Comparison of ENCODE assay signal across 9 cellular contexts in the genomic region with DNA sequence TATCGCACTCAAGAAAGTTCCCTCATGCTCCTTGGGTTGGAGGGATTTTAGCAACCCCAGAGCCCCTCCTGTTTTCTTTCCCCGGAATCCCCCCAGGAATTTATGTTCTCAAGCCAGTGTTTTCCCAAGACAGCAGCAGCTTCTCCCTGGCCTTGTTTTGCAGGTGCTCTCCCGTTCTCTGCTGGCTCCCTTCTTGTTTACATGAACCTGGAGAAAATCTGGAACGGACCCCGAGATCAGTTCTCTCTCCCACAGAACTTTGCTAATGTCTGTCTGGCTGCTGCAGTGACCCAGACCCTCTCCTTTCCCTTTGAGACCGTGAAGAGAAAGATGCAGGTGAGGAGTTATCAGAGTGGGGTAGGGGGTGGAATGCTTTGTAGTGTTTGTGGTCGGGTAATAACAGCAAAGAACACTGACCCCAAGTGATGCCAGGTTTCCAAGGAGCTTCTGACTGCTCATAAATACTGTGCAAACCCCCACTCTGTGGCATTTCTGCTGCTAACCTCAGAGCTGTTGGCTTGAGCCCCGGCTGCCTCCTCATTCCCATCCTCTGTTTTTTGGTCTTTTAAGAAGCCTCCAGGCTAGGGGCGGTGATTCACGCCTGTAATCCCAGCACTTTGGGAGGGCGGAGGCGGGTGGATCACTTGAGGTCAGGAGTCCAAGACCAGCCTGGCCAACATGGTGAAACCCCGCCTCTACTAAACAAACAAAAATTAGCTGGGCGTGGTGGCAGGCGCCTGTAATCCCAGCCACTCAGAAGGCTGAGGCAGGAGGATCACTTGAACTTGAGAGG. TPM values are rescaled to one million over a fixed set of nuclear protein-coding genes. Genes with fewer than 3 reads are reported as not detected.
DNase-seq lines count a peak whose midpoint lies in the region; ATAC-seq and TF ChIP-seq lines count a peak whose summit lies in the region.
"Had no signal": no experiment of that assay in that cellular context is flagged by ENCODE, and none has a peak within 500 bp of the region (broad histone marks: within the 10 kb centered on the region; RNA-seq: fewer than 3 reads in every experiment).

No MANE protein-coding gene starts in this region.

- CTCF ChIA-PET in BJ (lab: Yijun Ruan, JAX): interaction anchor here (0.6 kb wide), 1 partner anchor 17 kb away, joined by 3 read pairs; no protein-coding TSS in a partner anchor
- CTCF ChIA-PET in activated CD4-positive, alpha-beta T cell treated with anti-CD3 and anti-CD28 coated beads for 36 hours (lab: Charles Lee): no interaction called here

- H2AFZ ChIP-seq in osteoblast (ENCODE audit: low read length): no peak overlapping the region

- H3K9me3 Mint-ChIP-seq in activated CD4-positive, alpha-beta T cell treated with anti-CD3 and anti-CD28 coated beads for 36 hours (ENCODE audit: low read depth): no peaks in the 10 kb centered on the region
- H3K9me3 Mint-ChIP-seq: dendritic cell treated with granulocyte-macrophage colony-stimulating factor and Interleukin-4, amounts not matched to agents 40 ng/mL and 50 ng/mL, for 4 days had no signal

- ATAC-seq in activated CD4-positive, alpha-beta T cell treated with anti-CD3 and anti-CD28 coated beads for 36 hours: no peak
- no peak for ATAC-seq in GM21390 (IDR thresholded peaks at IDR 0.05; ENCODE audit: unreplicated experiment)

- DNase-seq in BJ (ENCODE audit: low read depth) (peak; percentile 85), NCI-H2196 (lab: John Stamatoyannopoulos, UW; ENCODE audit: unreplicated experiment) (peak; percentile 33), dedifferentiated amniotic fluid mesenchymal stem cell (ENCODE audit: extremely low spot score) (peak; percentile 79), osteoblast (ENCODE audit: insufficient read length, low spot score, missing footprints) (no peak), globus pallidus (ENCODE audit: low spot score) (no peak), D341Med (ENCODE audit: low spot score) (no peak)
- DNase-seq in activated CD4-positive, alpha-beta T cell treated with anti-CD3 and anti-CD28 coated beads for 36 hours: no peak

- no peak for TF ChIP-seq CTCF in BJ (IDR thresholded peaks at IDR 0.05; ENCODE audit: insufficient read depth, low read depth, low read length)
- no peak for TF ChIP-seq CTCF in osteoblast (IDR thresholded peaks at IDR 0.05; ENCODE audit: extremely low read depth, low read depth, low read length)

- intact Hi-C loops in activated CD4-positive, alpha-beta T cell treated with anti-CD3 and anti-CD28 coated beads for 36 hours (cut with DNase I, micrococcal nuclease): no loop called here

- no peaks in the 10 kb centered on the region for H3K27me3 Mint-ChIP-seq in activated CD4-positive, alpha-beta T cell treated with anti-CD3 and anti-CD28 coated beads for 36 hours
- H3K27me3 Mint-ChIP-seq: dendritic cell treated with granulocyte-macrophage colony-stimulating factor and Interleukin-4, amounts not matched to agents 40 ng/mL and 50 ng/mL, for 4 days had no signal

- no peak overlapping the region for H3K4me3 ChIP-seq in BJ (ENCODE audit: low read depth, low read length)
- H3K4me3 ChIP-seq in osteoblast (ENCODE audit: insufficient read depth, low read length): no peak overlapping the region

- H3K79me2 ChIP-seq in osteoblast (ENCODE audit: insufficient read depth, low read length): peaks cover 10% of the 10 kb centered on the region

- H3K9me3 ChIP-seq in osteoblast (ENCODE audit: low read depth, low read length): no peaks in the 10 kb centered on the region

- peak overlapping the region; percentile 61 for H3K4me2 ChIP-seq in osteoblast (ENCODE audit: insufficient read depth, low read length)

- no peaks in the 10 kb centered on the region for H3K27me3 ChIP-seq in BJ (ENCODE audit: control insufficient read depth, insufficient read depth, low read length)
- H3K27me3 ChIP-seq in osteoblast (ENCODE audit: insufficient read depth, low read length): no peaks in the 10 kb centered on the region

- no peaks in the 10 kb centered on the region for H3K36me3 Mint-ChIP-seq in activated CD4-positive, alpha-beta T cell treated with anti-CD3 and anti-CD28 coated beads for 36 hours (ENCODE audit: low read depth)

- no peaks in the 10 kb centered on the region for H3K4me1 Mint-ChIP-seq in activated CD4-positive, alpha-beta T cell treated with anti-CD3 and anti-CD28 coated beads for 36 hours

- H3K27ac ChIP-seq in osteoblast (ENCODE audit: low read depth, low read length): peak overlapping the region; percentile 65

- POLR2A ChIA-PET in BJ (lab: Charles Lee): no interaction called here
- POLR2A ChIA-PET in activated CD4-positive, alpha-beta T cell treated with anti-CD3 and anti-CD28 coated beads for 36 hours (lab: Charles Lee): no interaction called here

- no peaks in the 10 kb centered on the region for H4K20me1 ChIP-seq in osteoblast (ENCODE audit: insufficient read depth, low read length)

- H3K4me3 Mint-ChIP-seq in activated CD4-positive, alpha-beta T cell treated with anti-CD3 and anti-CD28 coated beads for 36 hours: no peak overlapping the region
- H3K4me3 Mint-ChIP-seq: dendritic cell treated with granulocyte-macrophage colony-stimulating factor and Interleukin-4, amounts not matched to agents 40 ng/mL and 50 ng/mL, for 4 days had no signal

- H3K36me3 ChIP-seq in BJ (ENCODE audit: control insufficient read depth, insufficient read depth, low read length): no peaks in the 10 kb centered on the region
- peaks cover 4% of the 10 kb centered on the region for H3K36me3 ChIP-seq in osteoblast (ENCODE audit: insufficient read depth, low read length)

- peaks cover 23% of the 10 kb centered on the region for H3K4me1 ChIP-seq in osteoblast (ENCODE audit: insufficient read depth, low read length)

- no peak overlapping the region for H3K27ac Mint-ChIP-seq in activated CD4-positive, alpha-beta T cell treated with anti-CD3 and anti-CD28 coated beads for 36 hours
- H3K27ac Mint-ChIP-seq: dendritic cell treated with granulocyte-macrophage colony-stimulating factor and Interleukin-4, amounts not matched to agents 40 ng/mL and 50 ng/mL, for 4 days had no signal

RNA-seq across cellular contexts. Expression of a gene that starts 11.1 kb away (rescaled TPM):
- polyA plus RNA-seq in BJ (2011; rRNA removed): 13.5 and 13.6 TPM in 2 replicates
- polyA minus RNA-seq in BJ (2011; rRNA and poly(A)+ RNA removed): 5.3 and 7.4 TPM in 2 replicates
- 23.5 and 24.8 TPM in 2 replicates for total RNA-seq in osteoblast
- total RNA-seq in activated CD4-positive, alpha-beta T cell treated with anti-CD3 and anti-CD28 coated beads for 36 hours: 1 to 10 TPM; 3.6 to 4.8 TPM

RNA-seq across cellular contexts. Expression of a gene that starts 58.0 kb away (rescaled TPM):
- 218 and 292 TPM in 2 replicates for polyA plus RNA-seq in BJ (2011; rRNA removed)
- 212 and 252 TPM in 2 replicates for polyA minus RNA-seq in BJ (2011; rRNA and poly(A)+ RNA removed)
- total RNA-seq in osteoblast: 165 and 174 TPM in 2 replicates
- total RNA-seq in activated CD4-positive, alpha-beta T cell treated with anti-CD3 and anti-CD28 coated beads for 36 hours: 100 to 1,000 TPM; 593 to 674 TPM

Comparison
In these comparisons a context has a peak if more than half of its experiments do, and no peak if none do; other contexts are left out.
1. DNase-seq: peak in BJ (single experiment), NCI-H2196 (single experiment) and dedifferentiated amniotic fluid mesenchymal stem cell (single experiment); none in osteoblast (single experiment), globus pallidus (single experiment), D341Med (single experiment) and activated CD4-positive, alpha-beta T cell treated with anti-CD3 and anti-CD28 coated beads for 36 hours (single experiment).